Comparison of ENCODE assay signal across 1 cellular context in the genomic region with DNA sequence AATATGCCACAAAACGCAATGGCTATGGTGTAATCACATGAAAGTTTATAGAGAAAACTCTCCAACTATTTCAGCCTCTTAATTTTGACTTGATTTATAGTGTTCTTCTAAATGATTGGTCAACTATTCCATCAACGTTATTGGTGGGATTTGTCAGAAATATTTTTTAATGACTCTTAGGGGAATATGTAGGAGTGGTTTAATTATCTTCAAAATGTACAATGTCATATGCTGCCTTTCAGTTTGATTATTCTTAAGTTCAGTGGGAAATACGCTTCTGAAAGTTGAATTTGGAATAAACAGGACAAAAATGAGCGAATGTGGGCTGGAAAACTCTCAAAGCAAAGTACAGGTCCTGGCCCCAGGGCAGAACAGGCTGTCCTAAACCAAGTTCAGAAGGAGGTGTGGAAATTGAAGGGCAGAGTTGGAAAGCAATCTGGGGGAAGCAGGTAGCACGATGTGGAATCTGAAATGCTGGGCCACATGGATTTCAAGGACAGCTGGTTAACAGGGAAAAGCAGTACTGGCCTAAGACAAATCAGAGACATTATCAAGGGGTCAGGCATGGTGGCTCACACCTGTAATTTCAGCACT.
TF ChIP-seq lines count a peak whose summit lies in the region.

No MANE protein-coding gene starts in this region.

TF ChIP-seq in GM12878, 131 proteins besides CTCF, POLR2A, EP300 and RAD21 (continued from another document):
- TF ChIP-seq, protein P1, sequence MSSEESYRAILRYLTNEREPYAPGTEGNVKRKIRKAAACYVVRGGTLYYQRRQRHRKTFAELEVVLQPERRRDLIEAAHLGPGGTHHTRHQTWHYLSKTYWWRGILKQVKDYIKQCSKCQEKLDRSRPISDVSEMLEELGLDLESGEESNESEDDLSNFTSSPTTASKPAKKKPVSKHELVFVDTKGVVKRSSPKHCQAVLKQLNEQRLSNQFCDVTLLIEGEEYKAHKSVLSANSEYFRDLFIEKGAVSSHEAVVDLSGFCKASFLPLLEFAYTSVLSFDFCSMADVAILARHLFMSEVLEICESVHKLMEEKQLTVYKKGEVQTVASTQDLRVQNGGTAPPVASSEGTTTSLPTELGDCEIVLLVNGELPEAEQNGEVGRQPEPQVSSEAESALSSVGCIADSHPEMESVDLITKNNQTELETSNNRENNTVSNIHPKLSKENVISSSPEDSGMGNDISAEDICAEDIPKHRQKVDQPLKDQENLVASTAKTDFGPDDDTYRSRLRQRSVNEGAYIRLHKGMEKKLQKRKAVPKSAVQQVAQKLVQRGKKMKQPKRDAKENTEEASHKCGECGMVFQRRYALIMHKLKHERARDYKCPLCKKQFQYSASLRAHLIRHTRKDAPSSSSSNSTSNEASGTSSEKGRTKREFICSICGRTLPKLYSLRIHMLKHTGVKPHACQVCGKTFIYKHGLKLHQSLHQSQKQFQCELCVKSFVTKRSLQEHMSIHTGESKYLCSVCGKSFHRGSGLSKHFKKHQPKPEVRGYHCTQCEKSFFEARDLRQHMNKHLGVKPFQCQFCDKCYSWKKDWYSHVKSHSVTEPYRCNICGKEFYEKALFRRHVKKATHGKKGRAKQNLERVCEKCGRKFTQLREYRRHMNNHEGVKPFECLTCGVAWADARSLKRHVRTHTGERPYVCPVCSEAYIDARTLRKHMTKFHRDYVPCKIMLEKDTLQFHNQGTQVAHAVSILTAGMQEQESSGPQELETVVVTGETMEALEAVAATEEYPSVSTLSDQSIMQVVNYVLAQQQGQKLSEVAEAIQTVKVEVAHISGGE (CRISPR knock-in tag; IDR thresholded peaks at IDR 0.05), result no peak
- TF ChIP-seq RCOR1 (conservative IDR thresholded peaks at IDR 0.05; ENCODE audit: low read depth, low read length) (no peak), IKZF2 (IDR thresholded peaks at IDR 0.05) (no peak), SREBF2 (IDR thresholded peaks at IDR 0.05; ENCODE audit: low read length) (no peak), TARDBP (IDR thresholded peaks at IDR 0.05; ENCODE audit: borderline replicate concordance) (no peak), BMI1 (IDR thresholded peaks at IDR 0.05; ENCODE audit: borderline replicate concordance) (no peak), PRDM15 (CRISPR knock-in tag; IDR thresholded peaks at IDR 0.05) (no peak), USF2 (IDR thresholded peaks at IDR 0.05; ENCODE audit: borderline replicate concordance, low read depth, low read length) (no peak), ZNF217 (IDR thresholded peaks at IDR 0.05) (no peak), PAX5 (IDR thresholded peaks at IDR 0.05; ENCODE audit: borderline replicate concordance, low read depth, low read length) (no peak), MEF2B (IDR thresholded peaks at IDR 0.05; ENCODE audit: partially characterized antibody, poor library complexity, severe bottlenecking) (no peak), SMAD1 (IDR thresholded peaks at IDR 0.05; ENCODE audit: low read depth, partially characterized antibody) (no peak), CREM (IDR thresholded peaks at IDR 0.05; ENCODE audit: low read depth) (no peak), ZNF24 (IDR thresholded peaks at IDR 0.05) (no peak)
- TF ChIP-seq, protein P2, sequence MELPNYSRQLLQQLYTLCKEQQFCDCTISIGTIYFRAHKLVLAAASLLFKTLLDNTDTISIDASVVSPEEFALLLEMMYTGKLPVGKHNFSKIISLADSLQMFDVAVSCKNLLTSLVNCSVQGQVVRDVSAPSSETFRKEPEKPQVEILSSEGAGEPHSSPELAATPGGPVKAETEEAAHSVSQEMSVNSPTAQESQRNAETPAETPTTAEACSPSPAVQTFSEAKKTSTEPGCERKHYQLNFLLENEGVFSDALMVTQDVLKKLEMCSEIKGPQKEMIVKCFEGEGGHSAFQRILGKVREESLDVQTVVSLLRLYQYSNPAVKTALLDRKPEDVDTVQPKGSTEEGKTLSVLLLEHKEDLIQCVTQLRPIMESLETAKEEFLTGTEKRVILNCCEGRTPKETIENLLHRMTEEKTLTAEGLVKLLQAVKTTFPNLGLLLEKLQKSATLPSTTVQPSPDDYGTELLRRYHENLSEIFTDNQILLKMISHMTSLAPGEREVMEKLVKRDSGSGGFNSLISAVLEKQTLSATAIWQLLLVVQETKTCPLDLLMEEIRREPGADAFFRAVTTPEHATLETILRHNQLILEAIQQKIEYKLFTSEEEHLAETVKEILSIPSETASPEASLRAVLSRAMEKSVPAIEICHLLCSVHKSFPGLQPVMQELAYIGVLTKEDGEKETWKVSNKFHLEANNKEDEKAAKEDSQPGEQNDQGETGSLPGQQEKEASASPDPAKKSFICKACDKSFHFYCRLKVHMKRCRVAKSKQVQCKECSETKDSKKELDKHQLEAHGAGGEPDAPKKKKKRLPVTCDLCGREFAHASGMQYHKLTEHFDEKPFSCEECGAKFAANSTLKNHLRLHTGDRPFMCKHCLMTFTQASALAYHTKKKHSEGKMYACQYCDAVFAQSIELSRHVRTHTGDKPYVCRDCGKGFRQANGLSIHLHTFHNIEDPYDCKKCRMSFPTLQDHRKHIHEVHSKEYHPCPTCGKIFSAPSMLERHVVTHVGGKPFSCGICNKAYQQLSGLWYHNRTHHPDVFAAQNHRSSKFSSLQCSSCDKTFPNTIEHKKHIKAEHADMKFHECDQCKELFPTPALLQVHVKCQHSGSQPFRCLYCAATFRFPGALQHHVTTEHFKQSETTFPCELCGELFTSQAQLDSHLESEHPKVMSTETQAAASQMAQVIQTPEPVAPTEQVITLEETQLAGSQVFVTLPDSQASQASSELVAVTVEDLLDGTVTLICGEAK (IDR thresholded peaks at IDR 0.05; ENCODE audit: borderline replicate concordance), result no peak
- TF ChIP-seq, protein P3, sequence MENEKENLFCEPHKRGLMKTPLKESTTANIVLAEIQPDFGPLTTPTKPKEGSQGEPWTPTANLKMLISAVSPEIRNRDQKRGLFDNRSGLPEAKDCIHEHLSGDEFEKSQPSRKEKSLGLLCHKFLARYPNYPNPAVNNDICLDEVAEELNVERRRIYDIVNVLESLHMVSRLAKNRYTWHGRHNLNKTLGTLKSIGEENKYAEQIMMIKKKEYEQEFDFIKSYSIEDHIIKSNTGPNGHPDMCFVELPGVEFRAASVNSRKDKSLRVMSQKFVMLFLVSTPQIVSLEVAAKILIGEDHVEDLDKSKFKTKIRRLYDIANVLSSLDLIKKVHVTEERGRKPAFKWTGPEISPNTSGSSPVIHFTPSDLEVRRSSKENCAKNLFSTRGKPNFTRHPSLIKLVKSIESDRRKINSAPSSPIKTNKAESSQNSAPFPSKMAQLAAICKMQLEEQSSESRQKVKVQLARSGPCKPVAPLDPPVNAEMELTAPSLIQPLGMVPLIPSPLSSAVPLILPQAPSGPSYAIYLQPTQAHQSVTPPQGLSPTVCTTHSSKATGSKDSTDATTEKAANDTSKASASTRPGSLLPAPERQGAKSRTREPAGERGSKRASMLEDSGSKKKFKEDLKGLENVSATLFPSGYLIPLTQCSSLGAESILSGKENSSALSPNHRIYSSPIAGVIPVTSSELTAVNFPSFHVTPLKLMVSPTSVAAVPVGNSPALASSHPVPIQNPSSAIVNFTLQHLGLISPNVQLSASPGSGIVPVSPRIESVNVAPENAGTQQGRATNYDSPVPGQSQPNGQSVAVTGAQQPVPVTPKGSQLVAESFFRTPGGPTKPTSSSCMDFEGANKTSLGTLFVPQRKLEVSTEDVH (IDR thresholded peaks at IDR 0.05; ENCODE audit: low read depth, partially characterized antibody), result no peak
